Comparison of ENCODE assay signal across 35 cellular contexts in genomic region chr2:145494441-145494840, GRCh38.
DNase-seq lines count a peak whose midpoint lies in the region; ATAC-seq, FAIRE-seq and TF ChIP-seq lines count a peak whose summit lies in the region.
"Had no signal": no experiment of that assay in that cellular context is flagged by ENCODE, and none has a peak within 500 bp of the region (broad histone marks: within the 10 kb centered on the region; RNA-seq: fewer than 3 reads in every experiment).

No MANE protein-coding gene starts in this region.

- no peak for TF ChIP-seq CTCF in HepG2 (CRISPR knock-in tag; IDR thresholded peaks at IDR 0.05)
- no peak for TF ChIP-seq CTCF in right lobe of liver (IDR thresholded peaks at IDR 0.05)
- TF ChIP-seq CTCF in IMR-90 (conservative IDR thresholded peaks at IDR 0.05; ENCODE audit: low read depth, low read length) = no peak
- no peak for TF ChIP-seq CTCF in K562 (IDR thresholded peaks at IDR 0.05 in 2 of 3, conservative IDR thresholded peaks at IDR 0.05 in 1 of 3; ENCODE audit: insufficient read depth in 2 of 3, low read depth in 1 of 3, low read length in 3 of 3)
- no peak for TF ChIP-seq CTCF in H1 (IDR thresholded peaks at IDR 0.05; ENCODE audit: control extremely low read depth in 1 of 3, insufficient read depth in 1 of 3, low read depth in 1 of 3, low read length in 3 of 3)

- H4K5ac ChIP-seq in IMR-90 (ENCODE audit: low read depth, low read length) = no peak overlapping the region
- no peak overlapping the region for H4K5ac ChIP-seq in H1 (ENCODE audit: insufficient read length, low read depth, low read length)

- H2BK20ac ChIP-seq in IMR-90 (ENCODE audit: low read depth, low read length) (no peak overlapping the region), H1 (ENCODE audit: low read length) (no peak overlapping the region)

- H3K23me2 ChIP-seq in H1 (ENCODE audit: low read depth, low read length) = no peaks in the 10 kb centered on the region

- H2BK120ac ChIP-seq in IMR-90 (ENCODE audit: low read depth, low read length) = no peak overlapping the region
- no peak overlapping the region for H2BK120ac ChIP-seq in H1 (replicated peaks; ENCODE audit: low read depth, low read length)

- H3K27me3 ChIP-seq in HepG2 (ENCODE audit: control insufficient read depth in 1 of 2, insufficient read depth in 2 of 2, low read length in 2 of 2) (no peaks in the 10 kb centered on the region), right lobe of liver (no peaks in the 10 kb centered on the region), IMR-90 (ENCODE audit: control insufficient read depth, insufficient read depth, low read length) (no peaks in the 10 kb centered on the region), K562 (ENCODE audit: control insufficient read depth in 2 of 2, insufficient read depth in 2 of 2, low read length in 2 of 2) (no peaks in the 10 kb centered on the region), H1 (replicated peaks in 1 of 4; ENCODE audit: control insufficient read depth in 3 of 4, extremely low read depth in 1 of 4, insufficient read depth in 3 of 4, low read length in 3 of 4) (no peaks in the 10 kb centered on the region)
- H3K27me3 ChIP-seq: BE2C; BLaER1; BLaER1 treated with 17β-estradiol and CSF1 and Interleukin-3, amounts not matched to agents 10 nM and 100 nM had no signal

- H2AFZ ChIP-seq in HepG2 (ENCODE audit: low read length) (no peak overlapping the region), IMR-90 (replicated peaks; ENCODE audit: low read length, poor library complexity) (no peak overlapping the region), K562 (ENCODE audit: low read depth, low read length) (no peak overlapping the region), H1 (ENCODE audit: low read length) (no peak overlapping the region)

- BruUV-seq in HepG2 (replicated peaks; lab: Mats Ljungman, UMichigan) = no TSS peak
- BruUV-seq in IMR-90 (replicated peaks; lab: Mats Ljungman, UMichigan) = no TSS peak
- BruUV-seq in K562 (replicated peaks; lab: Mats Ljungman, UMichigan) = no TSS peak

- H4K20me1 ChIP-seq in HepG2 (ENCODE audit: insufficient read depth, low read length) (no peaks in the 10 kb centered on the region), IMR-90 (ENCODE audit: insufficient read depth, low read length) (no peaks in the 10 kb centered on the region), K562 (replicated peaks; ENCODE audit: control insufficient read depth, insufficient read depth, low read length) (no peaks in the 10 kb centered on the region), H1 (replicated peaks in 1 of 2; ENCODE audit: control insufficient read depth in 1 of 2, insufficient read depth in 2 of 2, low read length in 2 of 2) (no peaks in the 10 kb centered on the region)
- H4K20me1 ChIP-seq: BLaER1; BLaER1 treated with 17β-estradiol and CSF1 and Interleukin-3, amounts not matched to agents 10 nM and 100 nM had no signal

- no peak overlapping the region for H3K4ac ChIP-seq in IMR-90 (ENCODE audit: low read depth, low read length)
- H3K4ac ChIP-seq in H1 (replicated peaks; ENCODE audit: insufficient read length, low read depth, low read length) = no peak overlapping the region

- POLR2A ChIA-PET in HepG2 (lab: Yijun Ruan, JAX) (no interaction called here), IMR-90 (lab: Charles Lee; ENCODE audit: unreplicated experiment) (no interaction called here), K562 (lab: Yijun Ruan, JAX) (no interaction called here), H1 (lab: Charles Lee; ENCODE audit: partially characterized antibody) (no interaction called here)

- TF ChIP-seq EP300 in HepG2 (IDR thresholded peaks at IDR 0.05; ENCODE audit: low read depth in 2 of 2, low read length in 2 of 2) = no peak
- no peak for TF ChIP-seq EP300 in HepG2 (CRISPR knock-in tag; IDR thresholded peaks at IDR 0.05; ENCODE audit: borderline replicate concordance)
- no peak for TF ChIP-seq EP300 in K562 (IDR thresholded peaks at IDR 0.05; ENCODE audit: low read length)
- TF ChIP-seq EP300 in H1 (IDR thresholded peaks at IDR 0.05; ENCODE audit: borderline replicate concordance in 1 of 2, low read depth in 2 of 2, low read length in 2 of 2) = no peak

- no peak overlapping the region for H2AK9ac ChIP-seq in IMR-90 (replicated peaks; ENCODE audit: low read depth, low read length, poor library complexity)

- dilution Hi-C loops in IMR-90 (cut with HindIII; ENCODE audit: low sequenced_read_pairs, unreplicated experiment) = no loop called here

- H4K8ac ChIP-seq in IMR-90 (ENCODE audit: low read depth in 2 of 2, low read length in 2 of 2) = no peak overlapping the region
- no peak overlapping the region for H4K8ac ChIP-seq in H1 (ENCODE audit: extremely low read depth, insufficient read depth, low read length)

- H3K56ac ChIP-seq in IMR-90 (ENCODE audit: extremely low read depth, insufficient read depth, low read length) (no peak overlapping the region), H1 (replicated peaks; ENCODE audit: insufficient read length, low read depth, low read length) (no peak overlapping the region)

- H3K23ac ChIP-seq in IMR-90 (ENCODE audit: low read depth, low read length) (no peak overlapping the region), H1 (ENCODE audit: insufficient read length) (no peak overlapping the region)

- H3K4me3 ChIP-seq in HepG2 (replicated peaks in 1 of 3; ENCODE audit: insufficient read depth in 1 of 3, low read depth in 2 of 3, low read length in 3 of 3) = no peak overlapping the region
- H3K4me3 ChIP-seq in right lobe of liver = no peak overlapping the region
- H3K4me3 ChIP-seq in IMR-90 (ENCODE audit: insufficient read depth, low read depth, low read length) = no peak overlapping the region
- no peak overlapping the region for H3K4me3 ChIP-seq in K562
- H3K4me3 ChIP-seq in H1 (ENCODE audit: extremely low read depth in 1 of 4, insufficient read depth in 2 of 4, low read depth in 3 of 4, low read length in 4 of 4) = no peak overlapping the region
- H3K4me3 ChIP-seq: A549; BLaER1; BLaER1 treated with 17β-estradiol and CSF1 and Interleukin-3, amounts not matched to agents 10 nM and 100 nM had no signal

- TF ChIP-seq POLR2A in HepG2 (IDR thresholded peaks at IDR 0.05; ENCODE audit: insufficient read depth in 1 of 2, low read depth in 2 of 2, low read length in 2 of 2) (no peak), right lobe of liver (IDR thresholded peaks at IDR 0.05) (no peak), IMR-90 (IDR thresholded peaks at IDR 0.05; ENCODE audit: low read depth, low read length) (no peak), K562 (conservative IDR thresholded peaks at IDR 0.05) (no peak), H1 (IDR thresholded peaks at IDR 0.05; ENCODE audit: control extremely low read depth in 1 of 2, low read depth in 2 of 2, low read length in 2 of 2) (no peak)

- intact Hi-C loops in HepG2 (cut with micrococcal nuclease; ENCODE audit: unreplicated experiment) (no loop called here), right lobe of liver (cut with DNase I) (no loop called here), IMR-90 (cut with micrococcal nuclease) (no loop called here), K562 (cut with micrococcal nuclease) (no loop called here)

- H3K79me2 ChIP-seq in HepG2 (ENCODE audit: insufficient read depth, low read length) = no peaks in the 10 kb centered on the region
- H3K79me2 ChIP-seq in K562 (ENCODE audit: control insufficient read depth, insufficient read depth, low read length) = no peaks in the 10 kb centered on the region
- no peaks in the 10 kb centered on the region for H3K79me2 ChIP-seq in H1 (ENCODE audit: control insufficient read depth in 1 of 2, insufficient read depth in 2 of 2, low read length in 2 of 2)

- H3K9ac ChIP-seq in HepG2 (ENCODE audit: insufficient read depth, low read depth, low read length) (no peak overlapping the region), IMR-90 (ENCODE audit: low read depth, low read length) (no peak overlapping the region), K562 (ENCODE audit: insufficient read depth in 1 of 2, low read depth in 2 of 2, low read length in 2 of 2) (no peak overlapping the region), H1 (replicated peaks in 1 of 4; ENCODE audit: extremely low read depth in 1 of 4, low read depth in 3 of 4, low read length in 3 of 4) (no peak overlapping the region)
- H3K9ac ChIP-seq: BLaER1; BLaER1 treated with 17β-estradiol and CSF1 and Interleukin-3, amounts not matched to agents 10 nM and 100 nM had no signal

- H3K79me1 ChIP-seq in IMR-90 (ENCODE audit: low read depth in 1 of 2, low read length in 2 of 2) (no peaks in the 10 kb centered on the region), H1 (ENCODE audit: low read depth, low read length) (no peaks in the 10 kb centered on the region)

- no peaks in the 10 kb centered on the region for H3K36me3 ChIP-seq in HepG2 (replicated peaks in 1 of 2; ENCODE audit: control insufficient read depth in 1 of 2, insufficient read depth in 2 of 2, low read length in 2 of 2)
- H3K36me3 ChIP-seq in right lobe of liver = no peaks in the 10 kb centered on the region
- no peaks in the 10 kb centered on the region for H3K36me3 ChIP-seq in IMR-90 (ENCODE audit: control insufficient read depth, insufficient read depth, low read length)
- no peaks in the 10 kb centered on the region for H3K36me3 ChIP-seq in K562 (ENCODE audit: control insufficient read depth, insufficient read depth, low read length)
- no peaks in the 10 kb centered on the region for H3K36me3 ChIP-seq in H1 (ENCODE audit: control insufficient read depth in 2 of 4, insufficient read depth in 4 of 4, low read length in 3 of 4)
- H3K36me3 ChIP-seq: BE2C; BLaER1; BLaER1 treated with 17β-estradiol and CSF1 and Interleukin-3, amounts not matched to agents 10 nM and 100 nM had no signal

- CTCF ChIA-PET in HepG2 (lab: Yijun Ruan, JAX; ENCODE audit: low intra/inter-chr PET ratio, low total read pairs) (no interaction called here), IMR-90 (lab: Yijun Ruan, JAX) (no interaction called here), K562 (lab: Yijun Ruan, JAX; ENCODE audit: low intra/inter-chr PET ratio) (no interaction called here), H1 (lab: Charles Lee; ENCODE audit: partially characterized antibody) (no interaction called here)

- no peak for DNase-seq in HepG2 (ENCODE audit: low spot score)
- DNase-seq in right lobe of liver = no peak
- no peak for DNase-seq in IMR-90
- no peak for DNase-seq in K562 (ENCODE audit: extremely low read depth in 1 of 4, low spot score in 3 of 4)
- DNase-seq in H1 (ENCODE audit: low read depth in 1 of 2, low spot score in 2 of 2) = no peak
- no peak for DNase-seq in activated gamma-delta T cell treated with Interleukin-2 at 50 U/mL for 16 hours
- no peak for DNase-seq in NCI-H2227 (lab: John Stamatoyannopoulos, UW; ENCODE audit: unreplicated experiment)
- DNase-seq: 8988T; ACHN; AML-193; BE2C; C1 segment of cervical spinal cord; Caco-2; Calu3; CD4-positive, alpha-beta memory T cell; CD4-positive, alpha-beta T cell; CD4-positive, CD25-positive, alpha-beta regulatory T cell; CD8-positive, alpha-beta memory T cell; CD8-positive, alpha-beta T cell; COR-L47; DMS 273 treated with DMSO at 0.1 percent for 48 hours; DMS153; DMS53; DMS79; DMS79 treated with DMSO at 0.1 percent for 48 hours; DND-41; EL had no signal

- H3K18ac ChIP-seq in IMR-90 (ENCODE audit: low read depth, low read length) (no peak overlapping the region), H1 (ENCODE audit: extremely low read depth, low read length) (no peak overlapping the region)

- H4K91ac ChIP-seq in IMR-90 (ENCODE audit: insufficient read depth, low read depth, low read length) (no peak overlapping the region), H1 (replicated peaks; ENCODE audit: insufficient read length, low read length) (no peak overlapping the region)

- no peak overlapping the region for H2BK5ac ChIP-seq in IMR-90 (ENCODE audit: low read depth, low read length, poor library complexity, severe bottlenecking)
- no peak overlapping the region for H2BK5ac ChIP-seq in H1 (ENCODE audit: low read depth, low read length)

- H3K27ac ChIP-seq in HepG2 (ENCODE audit: extremely low read length, insufficient read depth, low read length) = no peak overlapping the region
- no peak overlapping the region for H3K27ac ChIP-seq in right lobe of liver
- no peak overlapping the region for H3K27ac ChIP-seq in IMR-90 (ENCODE audit: insufficient read depth, low read length)
- no peak overlapping the region for H3K27ac ChIP-seq in K562 (ENCODE audit: extremely low read depth, low read depth, low read length)
- no peak overlapping the region for H3K27ac ChIP-seq in H1 (ENCODE audit: low read depth, low read length)
- H3K27ac ChIP-seq: 22Rv1; A549; BLaER1; BLaER1 treated with 17β-estradiol and CSF1 and Interleukin-3, amounts not matched to agents 10 nM and 100 nM; C4-2B had no signal

- H3K9me3 ChIP-seq in HepG2 (ENCODE audit: low read length) (peaks cover 19% of the 10 kb centered on the region; the same call in 1 of the 2 replicates), right lobe of liver (no peaks in the 10 kb centered on the region), IMR-90 (ENCODE audit: control insufficient read depth, insufficient read depth, low read length) (no peaks in the 10 kb centered on the region; the same call in 1 of the 2 replicates), K562 (replicated peaks; ENCODE audit: control insufficient read depth, insufficient read depth, low read depth, low read length) (no peaks in the 10 kb centered on the region; the same call in 1 of the 2 replicates), H1 (ENCODE audit: insufficient read depth in 2 of 2, low read depth in 1 of 2, low read length in 1 of 2) (no peaks in the 10 kb centered on the region)
- H3K9me3 ChIP-seq: BE2C had no signal

- FAIRE-seq in HepG2 (lab: Jason Lieb, UNC) (no peak), K562 (lab: Jason Lieb, UNC) (no peak), H1 (lab: Jason Lieb, UNC) (no peak)
- FAIRE-seq: A204.1, A549, D721Med had no signal

- H3K4me2 ChIP-seq in HepG2 (ENCODE audit: low read depth, low read length) (no peak overlapping the region), IMR-90 (ENCODE audit: low read depth, low read length) (no peak overlapping the region), K562 (ENCODE audit: insufficient read depth, low read length) (no peak overlapping the region), H1 (ENCODE audit: insufficient read depth in 1 of 2, low read depth in 2 of 2, low read length in 2 of 2) (no peak overlapping the region)
- H3K4me2 ChIP-seq: A549; BLaER1; BLaER1 treated with 17β-estradiol and CSF1 and Interleukin-3, amounts not matched to agents 10 nM and 100 nM had no signal

- WGBS in HepG2 (ENCODE audit: low lambda C conversion rate) = 0% methylated on average over 1 of the region's 1 CpG
- WGBS in right lobe of liver (ENCODE audit: insufficient coverage, low coverage, low lambda C conversion rate, missing lambda C conversion rate) = 33% methylated on average over 1 of the region's 1 CpG
- no CpG with 5 or more reads among the region's 1 CpG for WGBS in IMR-90 (ENCODE audit: extremely low coverage in 2 of 2, insufficient read length in 1 of 2), 2 experiments
- 36% methylated on average over 1 of the region's 1 CpG for WGBS in K562 (ENCODE audit: insufficient coverage, low coverage, missing lambda C conversion rate)
- WGBS in H1 (ENCODE audit: extremely low coverage in 1 of 2, insufficient coverage in 1 of 2, insufficient read length in 1 of 2, insufficient replicate concordance in 2 of 2, low coverage in 1 of 2, low lambda C conversion rate in 2 of 2, missing lambda C conversion rate in 1 of 2), 2 experiments = 88% methylated on average over 1 of the region's 1 CpG; no CpG with 5 or more reads in 1 of the 2 experiments

- H3K9me1 ChIP-seq in IMR-90 (ENCODE audit: insufficient read depth, low read length) (no peaks in the 10 kb centered on the region), K562 (ENCODE audit: control insufficient read depth, insufficient read depth, low read length) (no peaks in the 10 kb centered on the region)

- TF ChIP-seq RAD21 in HepG2 (CRISPR knock-in tag; IDR thresholded peaks at IDR 0.05) (no peak), IMR-90 (IDR thresholded peaks at IDR 0.05; ENCODE audit: low read length) (no peak), K562 (CRISPR knock-in tag; conservative IDR thresholded peaks at IDR 0.05 in 1 of 2, IDR thresholded peaks at IDR 0.05 in 1 of 2) (no peak), H1 (IDR thresholded peaks at IDR 0.05 in 1 of 2, conservative IDR thresholded peaks at IDR 0.05 in 1 of 2; ENCODE audit: low read depth in 2 of 2, low read length in 2 of 2) (no peak)

- H3K14ac ChIP-seq in IMR-90 (replicated peaks; ENCODE audit: low read depth, low read length) = no peak overlapping the region
- H3K14ac ChIP-seq in H1 (ENCODE audit: insufficient read length) = no peak overlapping the region

- H2BK15ac ChIP-seq in IMR-90 (ENCODE audit: low read depth, low read length) (no peak overlapping the region), H1 (ENCODE audit: low read length) (no peak overlapping the region)

- in situ Hi-C loops in HepG2 (cut with HindIII; ENCODE audit: extremely low pct_ligation_motif_present, low pct_unique_long_range_greater_than_20kb) (no loop called here), IMR-90 (cut with MboI; ENCODE audit: low sequenced_read_pairs) (no loop called here), K562 (cut with MboI) (no loop called here)

- no peak for ATAC-seq in HepG2
- no peak for ATAC-seq in right lobe of liver
- ATAC-seq in IMR-90 (ENCODE audit: low read depth) = no peak
- no peak for ATAC-seq in K562
- no peak for ATAC-seq in GM18498 (IDR thresholded peaks at IDR 0.05; ENCODE audit: unreplicated experiment)
- ATAC-seq: A549; CD8-positive, alpha-beta T cell had no signal

- H2BK12ac ChIP-seq in H1 (ENCODE audit: low read depth, low read length) = no peak overlapping the region

- H2AK5ac ChIP-seq in IMR-90 (ENCODE audit: low read depth, low read length) = no peak overlapping the region
- no peak overlapping the region for H2AK5ac ChIP-seq in H1 (ENCODE audit: low read depth, low read length)

- no peaks in the 10 kb centered on the region for H3K4me1 ChIP-seq in HepG2 (ENCODE audit: insufficient read depth, low read length)
- H3K4me1 ChIP-seq in right lobe of liver = no peaks in the 10 kb centered on the region
- H3K4me1 ChIP-seq in IMR-90 (ENCODE audit: control insufficient read depth, insufficient read depth, low read length) = no peaks in the 10 kb centered on the region
- H3K4me1 ChIP-seq in K562 (replicated peaks in 1 of 2; ENCODE audit: control insufficient read depth in 2 of 2, insufficient read depth in 2 of 2, low read length in 2 of 2) = no peaks in the 10 kb centered on the region
- H3K4me1 ChIP-seq in H1 (replicated peaks in 1 of 4; ENCODE audit: control insufficient read depth in 3 of 4, insufficient read depth in 4 of 4, low read length in 3 of 4) = no peaks in the 10 kb centered on the region
- H3K4me1 ChIP-seq: A549, BE2C, BLaER1, Caco-2 had no signal

Comparison
In these comparisons a context has a peak if more than half of its experiments do, and no peak if none do; other contexts are left out.
1. Of the 241 proteins assayed by ChIP-seq in both HepG2 and K562: peak only in HepG2: none; only in K562: CEBPG; in both: CEBPB; in neither: 239.